In genomic region chr6:17972074-17972966, GRCh38 we compare ENCODE assay signal across 13 cellular contexts. TPM values are rescaled to one million over a fixed set of nuclear protein-coding genes. Genes with fewer than 3 reads are reported as not detected.
DNase-seq lines count a peak whose midpoint lies in the region; ATAC-seq and TF ChIP-seq lines count a peak whose summit lies in the region.
"Had no signal": no experiment of that assay in that cellular context is flagged by ENCODE, and none has a peak within 500 bp of the region (broad histone marks: within the 10 kb centered on the region; RNA-seq: fewer than 3 reads in every experiment).

No MANE protein-coding gene starts in this region.

- H2BK120ac ChIP-seq in H9 (ENCODE audit: low read depth, low read length, poor library complexity, severe bottlenecking), result no peak overlapping the region

- H3T11ph ChIP-seq in H9 (ENCODE audit: low read length), result no peak overlapping the region

- H3K27me3 ChIP-seq in H9 (ENCODE audit: insufficient read depth, low read length) (no peaks in the 10 kb centered on the region), psoas muscle (ENCODE audit: insufficient read depth in 3 of 3, low read length in 2 of 3) (no peaks in the 10 kb centered on the region)

- no peak overlapping the region for H2AFZ ChIP-seq in H9 (ENCODE audit: low read length)

- no peak overlapping the region for H2BK15ac ChIP-seq in H9 (ENCODE audit: low read depth, low read length)

- no peak overlapping the region for H3K4me3 ChIP-seq in psoas muscle

- no peak overlapping the region for H3K23ac ChIP-seq in H9 (ENCODE audit: insufficient read length, low read depth, low read length)

- H3K56ac ChIP-seq in H9 (ENCODE audit: insufficient read length, low read depth, low read length), result no peak overlapping the region

- no peak overlapping the region for H3K4me2 ChIP-seq in H9 (ENCODE audit: insufficient read depth, insufficient read length, low read length)

- no peak overlapping the region for H3K4ac ChIP-seq in H9 (ENCODE audit: low read depth, low read length)

- H2BK12ac ChIP-seq in H9 (ENCODE audit: insufficient read length, low read depth, low read length), result no peak overlapping the region

- H4K8ac ChIP-seq in H9 (replicated peaks; ENCODE audit: insufficient read length, low read depth, low read length), result no peak overlapping the region

- H3K4me1 ChIP-seq in H9 (ENCODE audit: insufficient read depth, low read length) (peaks cover 5% of the 10 kb centered on the region; the same call in 1 of the 2 replicates), psoas muscle (peaks cover 70% of the 10 kb centered on the region)

- no CpG with 5 or more reads among the region's 7 CpGs for WGBS in H9 (ENCODE audit: extremely low coverage, insufficient read length, low lambda C conversion rate)
- 60 to 75% (median 64%) methylated on average over 7 of the region's 7 CpGs for WGBS in psoas muscle, 3 donors

- no peak overlapping the region for H3K4me3 Mint-ChIP-seq in H9
- H3K4me3 Mint-ChIP-seq: activated CD8-positive, alpha-beta memory T cell treated with anti-CD3 and anti-CD28 coated beads, Interleukin-2, amount 10 ng/mL, durations not matched to agents 7 days and 5 days; IgD-negative memory B cell had no signal

- no peaks in the 10 kb centered on the region for H3K27me3 Mint-ChIP-seq in H9 (ENCODE audit: low read depth)
- H3K27me3 Mint-ChIP-seq: IgD-negative memory B cell had no signal

- H3K23me2 ChIP-seq in H9 (ENCODE audit: insufficient read length, low read depth, low read length, poor library complexity, severe bottlenecking), result no peaks in the 10 kb centered on the region

- ATAC-seq in left ventricle myocardium superior, result peak; percentile 18
- ATAC-seq in psoas muscle, result no peak
- no peak for ATAC-seq in HG03280 (IDR thresholded peaks at IDR 0.05; ENCODE audit: unreplicated experiment)
- ATAC-seq: activated CD8-positive, alpha-beta memory T cell treated with anti-CD3 and anti-CD28 coated beads, Interleukin-2, amount 10 ng/mL, durations not matched to agents 7 days and 5 days had no signal

- peaks cover 0 to 2% of the 10 kb centered on the region in 2 experiments; a peak in 1 of 5 replicates for H3K9me3 Mint-ChIP-seq in H9
- H3K9me3 Mint-ChIP-seq: IgD-negative memory B cell had no signal

- H4K20me1 ChIP-seq in H9 (ENCODE audit: control insufficient read depth, insufficient read depth, insufficient read length), result no peaks in the 10 kb centered on the region

- H3K9me3 ChIP-seq in H9 (ENCODE audit: control insufficient read depth, low read depth, low read length) (no peaks in the 10 kb centered on the region), psoas muscle (no peaks in the 10 kb centered on the region)

- no peaks in the 10 kb centered on the region for H3K79me1 ChIP-seq in H9 (ENCODE audit: insufficient read depth, low read depth, low read length, poor library complexity, severe bottlenecking)

- H3K27ac ChIP-seq in H9 (ENCODE audit: insufficient read length, low read depth, low read length), result no peak overlapping the region
- H3K27ac ChIP-seq in VCaP, result peak overlapping the region; percentile 33; the same call in 1 of the 2 replicates
- peak overlapping the region; percentile 54 for H3K27ac ChIP-seq in psoas muscle
- H3K27ac ChIP-seq: C4-2B had no signal

- no peak overlapping the region for H3K18ac ChIP-seq in H9 (ENCODE audit: insufficient read length, low read depth, low read length)

- H2BK20ac ChIP-seq in H9 (ENCODE audit: low read depth, low read length, poor library complexity, severe bottlenecking), result no peak overlapping the region

- no peaks in the 10 kb centered on the region for H3K36me3 ChIP-seq in psoas muscle (ENCODE audit: insufficient read depth in 1 of 2, low read depth in 1 of 2)

- peaks cover 7% of the 10 kb centered on the region; the same call in 1 of the 2 replicates for H3K79me2 ChIP-seq in H9 (ENCODE audit: insufficient read depth, low read length)

- TF ChIP-seq CTCF in H9 (conservative IDR thresholded peaks at IDR 0.05), result no peak
- no peak for TF ChIP-seq CTCF in VCaP (conservative IDR thresholded peaks at IDR 0.05)
- no peak for TF ChIP-seq CTCF in psoas muscle (IDR thresholded peaks at IDR 0.05)

- no peak overlapping the region for H2BK5ac ChIP-seq in H9 (ENCODE audit: insufficient read length, low read length)

- no peak overlapping the region for H3K14ac ChIP-seq in H9 (ENCODE audit: insufficient read depth, low read length)

- peak overlapping the region; percentile 48 to 68 (median 59); a peak in 6 of 7 replicates for H3K27ac Mint-ChIP-seq in H9
- H3K27ac Mint-ChIP-seq: activated CD8-positive, alpha-beta memory T cell treated with anti-CD3 and anti-CD28 coated beads, Interleukin-2, amount 10 ng/mL, durations not matched to agents 7 days and 5 days; IgD-negative memory B cell had no signal

- H4K91ac ChIP-seq in H9 (ENCODE audit: insufficient read length, low read depth, low read length), result no peak overlapping the region

- no peak overlapping the region for H3K9ac ChIP-seq in H9 (ENCODE audit: extremely low read depth, insufficient read length, low read length)

- no peak overlapping the region for H2AK5ac ChIP-seq in H9 (ENCODE audit: insufficient read length, low read length)

- peaks cover 46 to 50% of the 10 kb centered on the region in 2 experiments for H3K4me1 Mint-ChIP-seq in H9
- H3K4me1 Mint-ChIP-seq: activated CD8-positive, alpha-beta memory T cell treated with anti-CD3 and anti-CD28 coated beads, Interleukin-2, amount 10 ng/mL, durations not matched to agents 7 days and 5 days had no signal

- H4K5ac ChIP-seq in H9 (ENCODE audit: insufficient read length, low read depth, low read length), result no peak overlapping the region

- H3K36me3 Mint-ChIP-seq in H9 (ENCODE audit: insufficient read depth in 1 of 3, low read depth in 3 of 3), result peaks cover 2 to 4% (median 2%) of the 10 kb centered on the region in 3 experiments; a peak in 4 of 7 replicates
- H3K36me3 Mint-ChIP-seq: activated CD8-positive, alpha-beta memory T cell treated with anti-CD3 and anti-CD28 coated beads, Interleukin-2, amount 10 ng/mL, durations not matched to agents 7 days and 5 days had no signal

- intact Hi-C loops in left ventricle myocardium superior (cut with micrococcal nuclease), result no loop called here
- intact Hi-C loops in psoas muscle (cut with DNase I), result no loop called here

- DNase-seq in H9 (no peak), left ventricle myocardium superior (no peak), psoas muscle (no peak), NCI-H2196 (lab: John Stamatoyannopoulos, UW; ENCODE audit: unreplicated experiment) (no peak), NAMALWA (ENCODE audit: low spot score) (no peak), cortex of kidney (lab: John Stamatoyannopoulos, UW) (no peak)
- DNase-seq: activated CD8-positive, alpha-beta memory T cell treated with anti-CD3 and anti-CD28 coated beads, Interleukin-2, amount 10 ng/mL, durations not matched to agents 7 days and 5 days; NCI-H187 treated with DMSO at 0.1 percent for 48 hours; T-helper 2 cell had no signal

RNA-seq across cellular contexts. Expression of gene KIF13A, which starts 15.1 kb away (rescaled TPM):
- total RNA-seq in H9 (2021) (38.2 and 43.1 TPM in 2 replicates), left ventricle myocardium superior (59.5 TPM), psoas muscle (10 to 100 TPM; 62.0 to 80.2 (median 75.0) TPM)
- polyA plus RNA-seq in psoas muscle, result 10 to 100 TPM; 17.0 to 75.0 (median 27.7) TPM
